20 cellular contexts compared by ENCODE assay signal in genomic region chr17:41334899-41335298, GRCh38. TPM values are rescaled to one million over a fixed set of nuclear protein-coding genes. Genes with fewer than 3 reads are reported as not detected.
"Had no signal": no experiment of that assay in that cellular context is flagged by ENCODE, and none has a peak within 500 bp of the region (broad histone marks: within the 10 kb centered on the region; RNA-seq: fewer than 3 reads in every experiment).

No MANE protein-coding gene starts in this region.

- H3K4me1 ChIP-seq: gastroesophageal sphincter, thyroid gland had no signal

- H3K36me3 ChIP-seq: gastroesophageal sphincter, heart right ventricle, thyroid gland had no signal

- H3K27ac ChIP-seq: gastroesophageal sphincter, heart right ventricle, thyroid gland had no signal

- H3K27ac Mint-ChIP-seq: activated T-cell treated with anti-CD3 and anti-CD28 coated beads, Interleukin-2, amount 50 U/mL, for 72 hours had no signal

- H3K36me3 Mint-ChIP-seq: naive B cell; stimulated activated memory B cell treated with anti-CD40 and anti-IgM and Interleukin-4, amounts not matched to agents 10 μg/mL and 1 μg/mL and 100 μg/mL, for 72 hours had no signal

- H3K9me3 Mint-ChIP-seq: activated T-cell treated with anti-CD3 and anti-CD28 coated beads, Interleukin-2, amount 50 U/mL, for 72 hours; stimulated activated memory B cell treated with anti-CD40 and anti-IgM and Interleukin-4, amounts not matched to agents 10 μg/mL and 1 μg/mL and 100 μg/mL, for 72 hours had no signal

- H3K27me3 ChIP-seq: thyroid gland had no signal

- H3K9me3 ChIP-seq: gastroesophageal sphincter, heart right ventricle, thyroid gland had no signal

- DNase-seq: activated CD4-positive, CD25-positive, alpha-beta regulatory T cell treated with anti-CD3 and anti-CD28 coated beads, Interleukin-2, amount 50 U/mL, for 72 hours; activated CD8-positive, alpha-beta memory T cell treated with anti-CD3 and anti-CD28 coated beads, Interleukin-2, amount 50 U/mL, for 48 hours; activated naive CD4-positive, alpha-beta T cell; activated T-cell treated with anti-CD3 and anti-CD28 coated beads, Interleukin-2, amount 50 U/mL, for 72 hours; heart right ventricle; naive B cell; nucleus accumbens; posterior cingulate gyrus; retina; T1000; thyroid gland had no signal

- ATAC-seq: activated T-cell treated with anti-CD3 and anti-CD28 coated beads, Interleukin-2, amount 50 U/mL, for 72 hours; gastroesophageal sphincter; heart right ventricle had no signal

- H3K4me3 ChIP-seq: gastroesophageal sphincter, heart right ventricle, thyroid gland had no signal

- H3K4me3 Mint-ChIP-seq: activated T-cell treated with anti-CD3 and anti-CD28 coated beads, Interleukin-2, amount 50 U/mL, for 72 hours; naive B cell; stimulated activated memory B cell treated with anti-CD40 and anti-IgM and Interleukin-4, amounts not matched to agents 10 μg/mL and 1 μg/mL and 100 μg/mL, for 72 hours had no signal

RNA-seq across cellular contexts. Expression of gene KRT33A, which starts 15.7 kb away (rescaled TPM):
- total RNA-seq: activated T-cell treated with anti-CD3 and anti-CD28 coated beads, Interleukin-2, amount 50 U/mL, for 72 hours; astrocyte; dermis microvascular lymphatic vessel endothelial cell; gastroesophageal sphincter; heart right ventricle; lung microvascular endothelial cell; mononuclear cell; thyroid gland; urinary bladder had no signal
- polyA plus RNA-seq: adipose tissue, heart right ventricle, urinary bladder had no signal

RNA-seq across cellular contexts. Expression of gene KRTAP17-1, which starts 19.4 kb away (rescaled TPM):
- total RNA-seq: activated T-cell treated with anti-CD3 and anti-CD28 coated beads, Interleukin-2, amount 50 U/mL, for 72 hours; astrocyte; dermis microvascular lymphatic vessel endothelial cell; gastroesophageal sphincter; heart right ventricle; lung microvascular endothelial cell; mononuclear cell; thyroid gland; urinary bladder had no signal
- polyA plus RNA-seq: adipose tissue, esophagus, heart right ventricle, urinary bladder had no signal

RNA-seq across cellular contexts. Expression of gene KRTAP16-1, which starts 25.8 kb away (rescaled TPM):
- total RNA-seq: activated T-cell treated with anti-CD3 and anti-CD28 coated beads, Interleukin-2, amount 50 U/mL, for 72 hours; astrocyte; dermis microvascular lymphatic vessel endothelial cell; gastroesophageal sphincter; heart right ventricle; lung microvascular endothelial cell; thyroid gland; urinary bladder had no signal
- polyA plus RNA-seq: adipose tissue, esophagus, heart right ventricle, urinary bladder had no signal

RNA-seq across cellular contexts. Expression of gene KRTAP29-1, which starts 32.2 kb away (rescaled TPM):
- total RNA-seq: activated T-cell treated with anti-CD3 and anti-CD28 coated beads, Interleukin-2, amount 50 U/mL, for 72 hours; astrocyte; dermis microvascular lymphatic vessel endothelial cell; gastroesophageal sphincter; heart right ventricle; lung microvascular endothelial cell; mononuclear cell; thyroid gland; urinary bladder had no signal
- polyA plus RNA-seq: adipose tissue, esophagus, heart right ventricle, urinary bladder had no signal

RNA-seq across cellular contexts. Expression of gene KRT33B, which starts 34.7 kb away (rescaled TPM):
- total RNA-seq: activated T-cell treated with anti-CD3 and anti-CD28 coated beads, Interleukin-2, amount 50 U/mL, for 72 hours; astrocyte; dermis microvascular lymphatic vessel endothelial cell; gastroesophageal sphincter; heart right ventricle; lung microvascular endothelial cell; mononuclear cell; thyroid gland; urinary bladder had no signal
- polyA plus RNA-seq: adipose tissue, heart right ventricle, urinary bladder had no signal
